ENCODE assay signal across 16 cellular contexts in the genomic region with DNA sequence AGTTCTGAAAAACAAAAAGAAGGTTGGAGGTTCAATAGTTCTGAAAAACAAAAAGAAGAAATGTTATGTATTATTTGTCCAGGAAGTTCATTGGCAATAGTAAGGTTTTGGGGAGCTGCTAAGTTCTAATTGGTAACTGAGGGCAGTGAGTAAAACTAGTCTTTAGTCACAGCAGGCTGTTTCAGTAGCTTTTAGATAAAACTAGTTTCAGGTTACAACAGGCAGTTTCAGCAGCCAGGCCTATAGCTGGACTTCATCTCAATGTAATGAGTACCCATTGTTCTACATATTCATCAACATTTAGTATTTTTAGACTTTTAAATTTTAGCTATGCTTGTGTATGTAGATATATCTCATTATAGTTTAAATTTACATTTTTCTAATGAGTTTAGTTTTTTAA.
DNase-seq lines count a peak whose midpoint lies in the region; TF ChIP-seq lines count a peak whose summit lies in the region.
"Had no signal": no experiment of that assay in that cellular context is flagged by ENCODE, and none has a peak within 500 bp of the region (broad histone marks: within the 10 kb centered on the region; RNA-seq: fewer than 3 reads in every experiment).

No MANE protein-coding gene starts in this region.

- no peak overlapping the region for H3K27ac ChIP-seq in HEK293 (ENCODE audit: extremely low read depth, low read depth, low read length)
- H3K27ac ChIP-seq: BLaER1 treated with 17β-estradiol and CSF1 and Interleukin-3, amounts not matched to agents 10 nM and 100 nM; HL-60 had no signal

- CTCF ChIA-PET in HEK293 (lab: Yijun Ruan, JAX): no interaction called here

- H3K4me1 ChIP-seq in HEK293 (ENCODE audit: control insufficient read depth, insufficient read depth, low read length): no peaks in the 10 kb centered on the region
- H3K4me1 ChIP-seq: BLaER1 treated with 17β-estradiol and CSF1 and Interleukin-3, amounts not matched to agents 10 nM and 100 nM had no signal

- H3K36me3 ChIP-seq in HEK293 (ENCODE audit: control insufficient read depth in 2 of 2, insufficient read depth in 1 of 2, low read length in 2 of 2): no peaks in the 10 kb centered on the region
- H3K36me3 ChIP-seq: BLaER1 treated with 17β-estradiol and CSF1 and Interleukin-3, amounts not matched to agents 10 nM and 100 nM had no signal

- H3K4me3 ChIP-seq in HEK293 (ENCODE audit: low read depth, low read length): no peak overlapping the region
- H3K4me3 ChIP-seq: BLaER1 treated with 17β-estradiol and CSF1 and Interleukin-3, amounts not matched to agents 10 nM and 100 nM had no signal

- H3K9me3 ChIP-seq in HEK293 (ENCODE audit: control insufficient read depth, insufficient read depth, low read depth, low read length): no peaks in the 10 kb centered on the region
- H3K9me3 ChIP-seq: BLaER1 treated with 17β-estradiol and CSF1 and Interleukin-3, amounts not matched to agents 10 nM and 100 nM had no signal

- POLR2A ChIA-PET in HEK293 (lab: Yijun Ruan, JAX): no interaction called here

- no peak for TF ChIP-seq CTCF in HEK293 (tag by site-specific recombination; IDR thresholded peaks at IDR 0.05)

- DNase-seq in DMS53 (lab: John Stamatoyannopoulos, UW) (peak; percentile 12), DMS53 treated with DMSO at 0.1 percent for 48 hours (lab: John Stamatoyannopoulos, UW; ENCODE audit: unreplicated experiment) (no peak), RKO (ENCODE audit: low spot score) (peak; percentile 29), SW 1271 (lab: John Stamatoyannopoulos, UW) (no peak)
- DNase-seq in effector CD8-positive, alpha-beta T cell (lab: John Stamatoyannopoulos, UW): no peak
- DNase-seq in activated CD8-positive, alpha-beta memory T cell treated with anti-CD3 and anti-CD28 coated beads, Interleukin-2, amount 50 U/mL, for 48 hours: no peak
- DNase-seq: 8988T; ACHN; CD4-positive, CD25-positive, alpha-beta regulatory T cell; DND-41; GDM1; HCEC 1CT; KBM-7 had no signal

TF ChIP-seq in HEK293, 187 proteins besides CTCF, POLR2A, EP300 and RAD21:
- TF ChIP-seq KLF8 (tag by site-specific recombination; IDR thresholded peaks at IDR 0.05) (no peak), ZNF239 (tag by site-specific recombination; IDR thresholded peaks at IDR 0.05) (no peak), ZNF292 (tag by site-specific recombination; IDR thresholded peaks at IDR 0.05; ENCODE audit: borderline replicate concordance, low read depth) (no peak), SETDB1 (IDR thresholded peaks at IDR 0.05; ENCODE audit: insufficient read length, low read length) (peak; percentile 65), ZNF416 (tag by site-specific recombination; IDR thresholded peaks at IDR 0.05) (no peak), ZNF701 (tag by site-specific recombination; IDR thresholded peaks at IDR 0.05) (no peak), ZNF596 (tag by site-specific recombination; IDR thresholded peaks at IDR 0.05) (no peak)
- TF ChIP-seq, protein P1, sequence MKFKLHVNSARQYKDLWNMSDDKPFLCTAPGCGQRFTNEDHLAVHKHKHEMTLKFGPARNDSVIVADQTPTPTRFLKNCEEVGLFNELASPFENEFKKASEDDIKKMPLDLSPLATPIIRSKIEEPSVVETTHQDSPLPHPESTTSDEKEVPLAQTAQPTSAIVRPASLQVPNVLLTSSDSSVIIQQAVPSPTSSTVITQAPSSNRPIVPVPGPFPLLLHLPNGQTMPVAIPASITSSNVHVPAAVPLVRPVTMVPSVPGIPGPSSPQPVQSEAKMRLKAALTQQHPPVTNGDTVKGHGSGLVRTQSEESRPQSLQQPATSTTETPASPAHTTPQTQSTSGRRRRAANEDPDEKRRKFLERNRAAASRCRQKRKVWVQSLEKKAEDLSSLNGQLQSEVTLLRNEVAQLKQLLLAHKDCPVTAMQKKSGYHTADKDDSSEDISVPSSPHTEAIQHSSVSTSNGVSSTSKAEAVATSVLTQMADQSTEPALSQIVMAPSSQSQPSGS (tag by site-specific recombination; IDR thresholded peaks at IDR 0.05; ENCODE audit: low read depth): no peak

Comparison
In these comparisons a context has a peak if more than half of its experiments do, and no peak if none do; other contexts are left out.
1. DNase-seq: peak in DMS53 (single experiment) and RKO (single experiment); none in DMS53 treated with DMSO at 0.1 percent for 48 hours (single experiment), effector CD8-positive, alpha-beta T cell (single experiment), activated CD8-positive, alpha-beta memory T cell treated with anti-CD3 and anti-CD28 coated beads, Interleukin-2, amount 50 U/mL, for 48 hours (single experiment) and SW 1271 (0 of 2).